12 cellular contexts compared by ENCODE assay signal in genomic region chr10:117503170-117503885, GRCh38. TPM values are rescaled to one million over a fixed set of nuclear protein-coding genes. Genes with fewer than 3 reads are reported as not detected.
DNase-seq lines count a peak whose midpoint lies in the region; ATAC-seq and TF ChIP-seq lines count a peak whose summit lies in the region.
"Had no signal": no experiment of that assay in that cellular context is flagged by ENCODE, and none has a peak within 500 bp of the region (broad histone marks: within the 10 kb centered on the region; RNA-seq: fewer than 3 reads in every experiment).

No MANE protein-coding gene starts in this region.

- no peaks in the 10 kb centered on the region for H3K9me3 Mint-ChIP-seq in WTC11
- H3K9me3 Mint-ChIP-seq: T-helper 2 cell treated with Interferon-gamma antibody and Interleukin-4, amounts not matched to agents 5 μg/mL and 100 μg/mL, for 36 hours had no signal

- no peaks in the 10 kb centered on the region for H3K27me3 Mint-ChIP-seq in WTC11 (ENCODE audit: low read depth)

- H3K9me3 ChIP-seq in adipocyte (ENCODE audit: control insufficient read depth, low read length) (no peaks in the 10 kb centered on the region), colonic mucosa (no peaks in the 10 kb centered on the region)
- H3K9me3 ChIP-seq: ascending aorta had no signal

- POLR2A ChIA-PET in WTC11 (lab: Charles Lee): no interaction called here

- H3K27ac ChIP-seq in dorsolateral prefrontal cortex (no peak overlapping the region), colonic mucosa (no peak overlapping the region)
- H3K27ac ChIP-seq: ascending aorta had no signal

- no peak overlapping the region for H3K9ac ChIP-seq in adipocyte (ENCODE audit: low read length)
- H3K9ac ChIP-seq in colonic mucosa (ENCODE audit: low read depth in 2 of 2, low read length in 2 of 2): no peak overlapping the region

- CTCF ChIA-PET in WTC11 (lab: Charles Lee): interaction anchor here (1.0 to 1.2 kb wide), 4 partner anchors 29 to 61 kb away, joined by 3 to 4 read pairs (median 4); no protein-coding TSS in a partner anchor

- no peaks in the 10 kb centered on the region for H3K36me3 Mint-ChIP-seq in WTC11

- peaks cover 8% of the 10 kb centered on the region for H3K4me1 Mint-ChIP-seq in WTC11

- no peak overlapping the region for H3K4me3 ChIP-seq in adipocyte (ENCODE audit: low read length)
- H3K4me3 ChIP-seq in dorsolateral prefrontal cortex: peak overlapping the region in 3 of 59 donors; percentile 17 to 24 (median 20)
- no peak overlapping the region for H3K4me3 ChIP-seq in colonic mucosa
- H3K4me3 ChIP-seq: ascending aorta had no signal

- peaks cover 13% of the 10 kb centered on the region for H3K4me1 ChIP-seq in adipocyte (ENCODE audit: control insufficient read depth, insufficient read depth, low read length)
- no peaks in the 10 kb centered on the region for H3K4me1 ChIP-seq in colonic mucosa
- H3K4me1 ChIP-seq: ascending aorta had no signal

- peak; percentile 45 for ATAC-seq in GM19351 (IDR thresholded peaks at IDR 0.05; ENCODE audit: unreplicated experiment)
- peak; percentile 65 for ATAC-seq in HG03342 (IDR thresholded peaks at IDR 0.05; ENCODE audit: unreplicated experiment)
- no peak for ATAC-seq in WTC11

- intact Hi-C loops in dorsolateral prefrontal cortex (cut with DNase I) (no loop called here), colonic mucosa (cut with DNase I) (no loop called here)

- TF ChIP-seq CTCF in dorsolateral prefrontal cortex (IDR thresholded peaks at IDR 0.05 in 54 of 56, conservative IDR thresholded peaks at IDR 0.05 in 2 of 56; ENCODE audit: low read depth in 1 of 56, partially characterized antibody in 56 of 56) (no peak), WTC11 (IDR thresholded peaks at IDR 0.05) (no peak), colonic mucosa (IDR thresholded peaks at IDR 0.05) (no peak)

- DNase-seq in AG08395 (ENCODE audit: low spot score) (peak; percentile 72), adipocyte (ENCODE audit: low read depth) (peak; percentile 47), dorsolateral prefrontal cortex (no peak), T1000 (lab: John Stamatoyannopoulos, UW) (no peak), WTC11 (ENCODE audit: low spot score) (no peak), colonic mucosa (no peak)
- DNase-seq: C1 segment of cervical spinal cord, kidney had no signal

- no peak overlapping the region for H3K27ac Mint-ChIP-seq in WTC11
- H3K27ac Mint-ChIP-seq: T-helper 2 cell treated with Interferon-gamma antibody and Interleukin-4, amounts not matched to agents 5 μg/mL and 100 μg/mL, for 36 hours had no signal

- H3K27me3 ChIP-seq in adipocyte (replicated peaks; ENCODE audit: control insufficient read depth, insufficient read depth, low read length) (no peaks in the 10 kb centered on the region), dorsolateral prefrontal cortex (peaks cover 0 to 14% (median 0%) of the 10 kb centered on the region in 45 donors), colonic mucosa (no peaks in the 10 kb centered on the region)
- H3K27me3 ChIP-seq: ascending aorta had no signal

- no peak overlapping the region for H3K4me3 Mint-ChIP-seq in WTC11
- H3K4me3 Mint-ChIP-seq: T-helper 2 cell treated with Interferon-gamma antibody and Interleukin-4, amounts not matched to agents 5 μg/mL and 100 μg/mL, for 36 hours had no signal

- H3K36me3 ChIP-seq in adipocyte (ENCODE audit: control insufficient read depth, insufficient read depth, low read length, severe bottlenecking) (no peaks in the 10 kb centered on the region), colonic mucosa (no peaks in the 10 kb centered on the region)
- H3K36me3 ChIP-seq: ascending aorta had no signal

TF ChIP-seq in WTC11, 78 proteins besides CTCF, POLR2A, EP300 and RAD21:
- TF ChIP-seq ERG (CRISPR knock-in tag; IDR thresholded peaks at IDR 0.05) (no peak), ZBTB21 (CRISPR knock-in tag; IDR thresholded peaks at IDR 0.05; ENCODE audit: borderline replicate concordance) (no peak), ZNF219 (CRISPR knock-in tag; IDR thresholded peaks at IDR 0.05; ENCODE audit: borderline replicate concordance) (no peak), ZNF512 (CRISPR knock-in tag; IDR thresholded peaks at IDR 0.05; ENCODE audit: borderline replicate concordance) (no peak), PRDM15 (CRISPR knock-in tag; IDR thresholded peaks at IDR 0.05) (no peak), TP53 (CRISPR knock-in tag; IDR thresholded peaks at IDR 0.05) (no peak), SOX15 (CRISPR knock-in tag; IDR thresholded peaks at IDR 0.05) (no peak)
- TF ChIP-seq, protein P1, sequence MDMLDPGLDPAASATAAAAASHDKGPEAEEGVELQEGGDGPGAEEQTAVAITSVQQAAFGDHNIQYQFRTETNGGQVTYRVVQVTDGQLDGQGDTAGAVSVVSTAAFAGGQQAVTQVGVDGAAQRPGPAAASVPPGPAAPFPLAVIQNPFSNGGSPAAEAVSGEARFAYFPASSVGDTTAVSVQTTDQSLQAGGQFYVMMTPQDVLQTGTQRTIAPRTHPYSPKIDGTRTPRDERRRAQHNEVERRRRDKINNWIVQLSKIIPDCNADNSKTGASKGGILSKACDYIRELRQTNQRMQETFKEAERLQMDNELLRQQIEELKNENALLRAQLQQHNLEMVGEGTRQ (CRISPR knock-in tag; IDR thresholded peaks at IDR 0.05): no peak
- TF ChIP-seq, protein P2, sequence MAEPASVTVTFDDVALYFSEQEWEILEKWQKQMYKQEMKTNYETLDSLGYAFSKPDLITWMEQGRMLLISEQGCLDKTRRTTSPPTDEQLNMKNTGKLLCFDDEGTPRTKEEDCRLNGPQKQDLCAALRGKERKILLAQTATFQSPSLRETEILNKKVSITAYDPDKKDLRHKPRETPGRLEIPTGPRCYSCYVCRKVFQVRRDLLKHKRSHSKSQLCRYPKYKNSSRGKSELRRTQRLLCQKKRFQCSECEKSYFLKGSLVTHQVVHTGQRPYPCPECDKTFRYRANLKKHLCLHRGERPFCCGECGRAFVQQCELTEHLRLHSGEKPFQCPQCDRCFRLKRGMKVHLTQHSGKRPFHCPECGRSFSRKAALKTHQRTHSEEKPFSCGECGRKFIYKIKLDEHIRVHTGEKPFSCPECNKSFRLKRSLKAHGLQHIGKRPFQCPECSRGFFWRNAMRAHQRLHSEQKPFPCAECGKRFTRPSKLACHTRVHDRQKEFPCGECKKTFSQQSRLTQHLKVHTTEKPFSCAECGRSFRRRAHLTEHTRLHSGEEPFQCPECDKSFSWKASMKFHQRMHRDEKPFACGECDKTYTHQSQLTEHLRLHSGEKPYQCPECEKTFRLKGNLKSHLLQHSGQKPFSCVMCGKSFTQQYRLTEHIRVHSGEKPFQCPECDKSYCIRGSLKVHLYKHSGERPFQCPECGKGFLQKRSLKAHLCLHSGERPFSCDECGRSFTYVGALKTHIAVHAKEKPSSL (CRISPR knock-in tag; conservative IDR thresholded peaks at IDR 0.05): no peak

RNA-seq across cellular contexts. Expression of gene EMX2, which starts 39.2 kb away (rescaled TPM):
- 10 to 100 TPM in 118 of 120 experiments, 1 to 10 TPM in 2; 8.0 to 53.7 (median 21.6) TPM for total RNA-seq in dorsolateral prefrontal cortex
- not detected in 3 replicates for total RNA-seq in WTC11 (2021)
- total RNA-seq in colonic mucosa: not detected
- total RNA-seq: ascending aorta had no signal

Comparison
In these comparisons a context has a peak if more than half of its experiments do, and no peak if none do; other contexts are left out.
1. DNase-seq: peak in AG08395 (single experiment) and adipocyte (single experiment); none in dorsolateral prefrontal cortex (0 of 10), T1000 (single experiment), WTC11 (single experiment) and colonic mucosa (single experiment).